ENCODE assay signal across 12 cellular contexts in the genomic region with DNA sequence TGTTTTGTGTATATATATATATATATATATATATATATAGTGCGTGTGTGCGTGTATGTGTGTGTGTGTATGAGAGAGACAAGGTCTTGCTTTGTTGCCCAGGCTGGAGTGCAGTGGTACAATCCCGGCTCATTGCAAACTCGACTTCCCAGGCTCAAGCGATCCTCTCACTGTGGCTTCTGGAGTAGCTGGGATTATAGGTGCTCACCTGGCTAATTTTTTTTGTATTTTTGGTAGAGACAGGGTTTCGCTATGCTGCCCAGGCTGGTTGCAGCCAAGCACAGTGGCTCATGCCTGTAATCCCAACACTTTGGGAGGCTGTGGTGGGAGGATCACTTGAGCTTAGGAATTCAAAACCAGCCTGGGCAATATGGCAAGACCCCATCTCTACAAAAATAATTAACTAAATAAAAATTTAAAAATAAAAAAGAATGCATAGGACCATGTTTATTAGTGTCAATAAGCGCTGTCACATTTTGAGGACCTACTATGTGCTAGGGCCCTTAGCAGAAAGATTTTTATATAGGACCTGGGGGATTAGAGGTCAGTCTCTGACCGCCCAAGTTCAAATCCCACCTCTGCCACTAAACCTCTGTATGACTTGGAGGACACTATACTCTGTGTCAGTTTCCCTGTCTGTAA. TPM values are rescaled to one million over a fixed set of nuclear protein-coding genes. Genes with fewer than 3 reads are reported as not detected.
DNase-seq lines count a peak whose midpoint lies in the region; ATAC-seq and TF ChIP-seq lines count a peak whose summit lies in the region.
"Had no signal": no experiment of that assay in that cellular context is flagged by ENCODE, and none has a peak within 500 bp of the region (broad histone marks: within the 10 kb centered on the region; RNA-seq: fewer than 3 reads in every experiment).

No MANE protein-coding gene starts in this region.

- H3K4me1 Mint-ChIP-seq in Calu3 (ENCODE audit: low read depth, unreplicated experiment) (peaks cover 65% of the 10 kb centered on the region), neural progenitor cell (no peaks in the 10 kb centered on the region)
- H3K4me1 Mint-ChIP-seq in activated CD4-positive, alpha-beta T cell treated with anti-CD3 and anti-CD28 coated beads, Interleukin-2, amount 10 ng/mL, durations not matched to agents 24 days and 14 days: no peaks in the 10 kb centered on the region

- DNase-seq in Calu3: no peak
- DNase-seq in mesenchymal stem cell: peak; percentile 18
- no peak for DNase-seq in neural progenitor cell (ENCODE audit: low spot score)
- no peak for DNase-seq in activated CD4-positive, alpha-beta T cell treated with anti-CD3 and anti-CD28 coated beads, Interleukin-2, amount 10 ng/mL, durations not matched to agents 24 days and 14 days
- DNase-seq: CD4-positive, alpha-beta memory T cell; dorsolateral prefrontal cortex; nucleus accumbens; stimulated activated CD4-positive, alpha-beta T cell treated with anti-CD3 and anti-CD28 coated beads, Interleukin-2, amount 100 ng/mL, for 48 hours; stimulated activated naive CD4-positive, alpha-beta T cell treated with Interleukin-2 at 50 U/mL for 16 hours had no signal

- H3K27me3 ChIP-seq in mesenchymal stem cell (ENCODE audit: control insufficient read depth in 1 of 2, insufficient read depth in 1 of 2, low read length in 2 of 2): peaks cover 0 to 2% of the 10 kb centered on the region in 2 experiments
- peaks cover 15% of the 10 kb centered on the region for H3K27me3 ChIP-seq in neural progenitor cell
- H3K27me3 ChIP-seq: dorsolateral prefrontal cortex had no signal

- H3K14ac ChIP-seq in mesenchymal stem cell (ENCODE audit: low read length in 2 of 2): no peak overlapping the region

- no peak overlapping the region for H2BK120ac ChIP-seq in mesenchymal stem cell (ENCODE audit: low read depth, low read length)

- H3K9ac ChIP-seq in mesenchymal stem cell (ENCODE audit: low read length) (no peak overlapping the region), neural progenitor cell (no peak overlapping the region)

- CTCF ChIA-PET in Calu3 (lab: Charles Lee): interaction anchor here (0.6 to 1.3 kb wide), 4 partner anchors 9 to 200 kb away, joined by 3 to 5 read pairs (median 4); no protein-coding TSS in a partner anchor

- no peak overlapping the region for H2BK5ac ChIP-seq in mesenchymal stem cell (ENCODE audit: low read depth, low read length, poor library complexity, severe bottlenecking)

- WGBS in mesenchymal stem cell: 94% methylated on average over 7 of the region's 8 CpGs

- no peaks in the 10 kb centered on the region for H3K79me2 ChIP-seq in neural progenitor cell (ENCODE audit: low read depth)

- no peak overlapping the region for H3K27ac ChIP-seq in mesenchymal stem cell (ENCODE audit: low read length, poor library complexity, severe bottlenecking)
- H3K27ac ChIP-seq in neural progenitor cell: no peak overlapping the region

- no peak for ATAC-seq in HG02840 (IDR thresholded peaks at IDR 0.05; ENCODE audit: low FRiP score, unreplicated experiment)

- intact Hi-C loops in Calu3 (cut with micrococcal nuclease; ENCODE audit: unreplicated experiment): loop anchor here (2.0 kb wide), 1 partner anchor 57 kb away; no protein-coding TSS in a partner anchor
- intact Hi-C loops in activated CD4-positive, alpha-beta T cell treated with anti-CD3 and anti-CD28 coated beads, Interleukin-2, amount 10 ng/mL, durations not matched to agents 24 days and 14 days (cut with micrococcal nuclease): no loop called here

- H3K4me2 ChIP-seq in mesenchymal stem cell (ENCODE audit: low read length, poor library complexity, severe bottlenecking) (peak overlapping the region; percentile 8), neural progenitor cell (no peak overlapping the region)

- H4K91ac ChIP-seq in mesenchymal stem cell (ENCODE audit: low read length): no peak overlapping the region

- no peak overlapping the region for H3K4ac ChIP-seq in mesenchymal stem cell (ENCODE audit: low read depth in 1 of 2, low read length in 2 of 2)

- H3F3A ChIP-seq in neural progenitor cell (ENCODE audit: low read depth): peaks cover 14% of the 10 kb centered on the region

- H3K4me3 ChIP-seq in WI38 (ENCODE audit: low read depth, low read length) (peak overlapping the region; percentile 59), mesenchymal stem cell (ENCODE audit: insufficient read depth in 1 of 2, low read depth in 1 of 2, low read length in 2 of 2) (no peak overlapping the region), neural progenitor cell (no peak overlapping the region)

- H3K9me3 ChIP-seq in mesenchymal stem cell (ENCODE audit: control insufficient read depth, low read length): no peaks in the 10 kb centered on the region
- no peaks in the 10 kb centered on the region for H3K9me3 ChIP-seq in neural progenitor cell (ENCODE audit: low read depth)

- peaks cover 32% of the 10 kb centered on the region for H3K79me1 ChIP-seq in mesenchymal stem cell (replicated peaks; ENCODE audit: low read length, poor library complexity, severe bottlenecking)

- H4K8ac ChIP-seq in mesenchymal stem cell (ENCODE audit: low read length): no peak overlapping the region

- H3K9me3 Mint-ChIP-seq in Calu3 (ENCODE audit: low read depth, unreplicated experiment) (no peaks in the 10 kb centered on the region), neural progenitor cell (no peaks in the 10 kb centered on the region)
- H3K9me3 Mint-ChIP-seq in activated CD4-positive, alpha-beta T cell treated with anti-CD3 and anti-CD28 coated beads, Interleukin-2, amount 10 ng/mL, durations not matched to agents 24 days and 14 days: no peaks in the 10 kb centered on the region

- H3K27me3 Mint-ChIP-seq in Calu3 (ENCODE audit: unreplicated experiment) (no peaks in the 10 kb centered on the region), neural progenitor cell (ENCODE audit: insufficient read depth, low read depth) (peaks cover 4% of the 10 kb centered on the region)
- peaks cover 10% of the 10 kb centered on the region for H3K27me3 Mint-ChIP-seq in activated CD4-positive, alpha-beta T cell treated with anti-CD3 and anti-CD28 coated beads, Interleukin-2, amount 10 ng/mL, durations not matched to agents 24 days and 14 days

- H3K27ac Mint-ChIP-seq in Calu3 (ENCODE audit: unreplicated experiment) (peak overlapping the region; percentile 84), neural progenitor cell (no peak overlapping the region)
- no peak overlapping the region for H3K27ac Mint-ChIP-seq in activated CD4-positive, alpha-beta T cell treated with anti-CD3 and anti-CD28 coated beads, Interleukin-2, amount 10 ng/mL, durations not matched to agents 24 days and 14 days
- H3K27ac Mint-ChIP-seq: CD4-positive, alpha-beta memory T cell had no signal

- H2BK12ac ChIP-seq in mesenchymal stem cell (ENCODE audit: low read length in 2 of 2): no peak overlapping the region

- peaks cover 24 to 40% of the 10 kb centered on the region in 2 experiments for H3K36me3 ChIP-seq in mesenchymal stem cell (ENCODE audit: control insufficient read depth in 1 of 2, insufficient read depth in 2 of 2, low read depth in 1 of 2, low read length in 2 of 2)
- no peaks in the 10 kb centered on the region for H3K36me3 ChIP-seq in neural progenitor cell

- TF ChIP-seq CTCF in Calu3 (IDR thresholded peaks at IDR 0.05; ENCODE audit: unreplicated experiment) (no peak), WI38 (IDR thresholded peaks at IDR 0.05; ENCODE audit: low read depth, low read length) (no peak), neural progenitor cell (IDR thresholded peaks at IDR 0.05) (no peak)

- BruUV-seq in Calu3 (replicated peaks; lab: Mats Ljungman, UMichigan): no TSS peak

- H3K36me3 Mint-ChIP-seq in Calu3 (ENCODE audit: insufficient read depth, unreplicated experiment) (peaks cover 72% of the 10 kb centered on the region), neural progenitor cell (peaks cover 3% of the 10 kb centered on the region)
- H3K36me3 Mint-ChIP-seq in activated CD4-positive, alpha-beta T cell treated with anti-CD3 and anti-CD28 coated beads, Interleukin-2, amount 10 ng/mL, durations not matched to agents 24 days and 14 days (ENCODE audit: low read depth): no peaks in the 10 kb centered on the region
- H3K36me3 Mint-ChIP-seq: CD4-positive, alpha-beta memory T cell had no signal

- H4K20me1 ChIP-seq in neural progenitor cell (ENCODE audit: low read depth): peaks cover 12% of the 10 kb centered on the region

- no peak overlapping the region for H2BK15ac ChIP-seq in mesenchymal stem cell (ENCODE audit: low read depth, poor library complexity, severe bottlenecking)

- no peak overlapping the region for H2AFZ ChIP-seq in mesenchymal stem cell (ENCODE audit: low read depth, low read length)
- no peak overlapping the region for H2AFZ ChIP-seq in neural progenitor cell (replicated peaks)

- H3K23ac ChIP-seq in mesenchymal stem cell (ENCODE audit: low read length in 2 of 2): no peak overlapping the region

- peak overlapping the region; percentile 91 for H3K4me3 Mint-ChIP-seq in Calu3 (ENCODE audit: low read depth, unreplicated experiment)
- H3K4me3 Mint-ChIP-seq in neural progenitor cell: no peak overlapping the region
- H3K4me3 Mint-ChIP-seq in activated CD4-positive, alpha-beta T cell treated with anti-CD3 and anti-CD28 coated beads, Interleukin-2, amount 10 ng/mL, durations not matched to agents 24 days and 14 days: no peak overlapping the region

- peaks cover 20% of the 10 kb centered on the region for H3K4me1 ChIP-seq in mesenchymal stem cell (ENCODE audit: control insufficient read depth, insufficient read depth, low read depth, low read length)
- H3K4me1 ChIP-seq in neural progenitor cell: no peaks in the 10 kb centered on the region

- H2AK5ac ChIP-seq in mesenchymal stem cell (ENCODE audit: low read length, severe bottlenecking): no peak overlapping the region

- no peak overlapping the region for H3K18ac ChIP-seq in mesenchymal stem cell (ENCODE audit: low read depth in 1 of 2, low read length in 2 of 2)

RNA-seq across cellular contexts. Expression of gene PVR, which starts 1.8 kb away (rescaled TPM):
- total RNA-seq in Calu3 (2022) (176 and 215 TPM in 2 replicates), neural progenitor cell (ENCODE audit: low replicate concordance) (4.4 and 10.8 TPM in 2 replicates)
- 32.2 TPM for polyA plus RNA-seq in mesenchymal stem cell (2013, experiment 1 of 2)
- polyA plus RNA-seq in mesenchymal stem cell (2013, experiment 2 of 2): 33.3 TPM
- 18.5 and 19.1 TPM in 2 replicates for total RNA-seq in activated CD4-positive, alpha-beta T cell treated with anti-CD3 and anti-CD28 coated beads, Interleukin-2, amount 10 ng/mL, durations not matched to agents 24 days and 14 days

RNA-seq across cellular contexts. Expression of gene CEACAM19, which starts 25.8 kb away (rescaled TPM):
- total RNA-seq in Calu3 (2022): 66.2 and 67.8 TPM in 2 replicates
- 2.2 TPM for polyA plus RNA-seq in mesenchymal stem cell (2013, experiment 1 of 2)
- 1.8 TPM for polyA plus RNA-seq in mesenchymal stem cell (2013, experiment 2 of 2)
- total RNA-seq in neural progenitor cell (ENCODE audit: low replicate concordance): 0.09 and 0.59 TPM in 2 replicates
- total RNA-seq in activated CD4-positive, alpha-beta T cell treated with anti-CD3 and anti-CD28 coated beads, Interleukin-2, amount 10 ng/mL, durations not matched to agents 24 days and 14 days: 0.86 and 1.2 TPM in 2 replicates
- polyA plus RNA-seq: CD4-positive, alpha-beta memory T cell had no signal

RNA-seq across cellular contexts. Expression of gene IGSF23, which starts 32.2 kb away (rescaled TPM):
- total RNA-seq in Calu3 (2022) (not detected in 2 replicates), neural progenitor cell (ENCODE audit: low replicate concordance) (not detected in 2 replicates)
- 0.08 TPM for polyA plus RNA-seq in mesenchymal stem cell (2013, experiment 1 of 2)
- 0.21 TPM for polyA plus RNA-seq in mesenchymal stem cell (2013, experiment 2 of 2)
- total RNA-seq in activated CD4-positive, alpha-beta T cell treated with anti-CD3 and anti-CD28 coated beads, Interleukin-2, amount 10 ng/mL, durations not matched to agents 24 days and 14 days: not detected in 2 replicates
- total RNA-seq: CD4-positive, alpha-beta memory T cell; dorsolateral prefrontal cortex; lower leg skin had no signal
- polyA plus RNA-seq: CD4-positive, alpha-beta memory T cell had no signal

RNA-seq across cellular contexts. Expression of gene CEACAM16, which starts 53.4 kb away (rescaled TPM):
- 0.38 TPM in 1 of 2 replicates, not detected in the other for total RNA-seq in Calu3 (2022)
- polyA plus RNA-seq in mesenchymal stem cell (2013, experiment 1 of 2): not detected
- not detected for polyA plus RNA-seq in mesenchymal stem cell (2013, experiment 2 of 2)
- not detected in 2 replicates for total RNA-seq in neural progenitor cell (ENCODE audit: low replicate concordance)
- not detected in 2 replicates for total RNA-seq in activated CD4-positive, alpha-beta T cell treated with anti-CD3 and anti-CD28 coated beads, Interleukin-2, amount 10 ng/mL, durations not matched to agents 24 days and 14 days
- total RNA-seq: CD4-positive, alpha-beta memory T cell; dorsolateral prefrontal cortex; lower leg skin had no signal
- polyA plus RNA-seq: CD4-positive, alpha-beta memory T cell had no signal

Comparison
In these comparisons a context has a peak if more than half of its experiments do, and no peak if none do; other contexts are left out.
1. RNA of gene CEACAM19, which starts 25.8 kb away (total RNA-seq): 66.2 to 67.8 TPM in Calu3; 0.86 to 1.2 TPM in activated CD4-positive, alpha-beta T cell treated with anti-CD3 and anti-CD28 coated beads, Interleukin-2, amount 10 ng/mL, durations not matched to agents 24 days and 14 days and 0.09 to 0.59 TPM in neural progenitor cell; every median in the first group is over 10 times any median in the second.